Comparison of ENCODE assay signal across 14 cellular contexts in the genomic region with DNA sequence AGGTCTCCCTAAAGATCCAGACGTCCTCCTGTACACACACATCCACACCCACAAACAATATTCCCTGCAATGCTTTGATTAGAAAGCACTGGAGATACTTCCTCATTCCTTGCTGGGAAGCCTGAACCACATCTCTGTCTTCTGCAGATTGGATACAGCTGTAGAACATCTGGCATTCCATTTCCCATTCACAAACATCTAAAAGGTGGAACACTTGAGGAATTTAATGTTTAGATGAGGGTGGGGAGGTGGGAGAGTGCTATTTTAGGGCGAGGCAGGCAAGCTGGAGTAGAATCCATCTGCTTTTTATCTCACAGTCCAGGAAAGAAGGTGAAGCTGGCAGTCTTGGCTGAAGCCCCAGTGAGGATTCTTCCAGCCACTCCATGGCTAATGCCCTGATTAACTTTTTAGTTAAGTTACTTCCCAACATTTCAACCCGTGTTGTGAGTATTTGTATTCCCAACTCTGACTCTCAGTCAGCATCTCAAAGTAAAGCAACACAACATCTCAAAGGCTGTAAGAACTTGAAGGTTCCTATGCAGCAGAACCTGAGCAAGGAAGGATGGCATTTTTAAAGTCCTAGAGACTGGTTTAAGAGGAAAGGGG. TPM values are rescaled to one million over a fixed set of nuclear protein-coding genes. Genes with fewer than 3 reads are reported as not detected.
DNase-seq lines count a peak whose midpoint lies in the region; ATAC-seq and TF ChIP-seq lines count a peak whose summit lies in the region.
"Had no signal": no experiment of that assay in that cellular context is flagged by ENCODE, and none has a peak within 500 bp of the region (broad histone marks: within the 10 kb centered on the region; RNA-seq: fewer than 3 reads in every experiment).

No MANE protein-coding gene starts in this region.

- H3K27ac ChIP-seq in muscle layer of duodenum (ENCODE audit: low read length) = peak overlapping the region; percentile 43
- H3K27ac ChIP-seq: prostate gland had no signal

- no peak overlapping the region for H3K4me3 ChIP-seq in epithelial cell of esophagus (ENCODE audit: low read length)
- no peak overlapping the region for H3K4me3 ChIP-seq in muscle layer of duodenum (ENCODE audit: low read depth in 1 of 2, low read length in 2 of 2)
- H3K4me3 ChIP-seq in HAP-1 = no peak overlapping the region
- H3K4me3 ChIP-seq: prostate gland had no signal

- no peak overlapping the region for H3K4me3 Mint-ChIP-seq in activated naive CD8-positive, alpha-beta T cell treated with anti-CD3 and anti-CD28 coated beads, Interleukin-2, amount 50 U/mL, for 24 hours
- H3K4me3 Mint-ChIP-seq: activated B cell treated with CpG ODN at 0.5 μM for 24 hours; activated T-helper 17 cell treated with anti-CD3 and anti-CD28 coated beads, Interleukin-2, amount 50 U/mL, for 72 hours had no signal

- peaks cover 26% of the 10 kb centered on the region for H3K4me1 Mint-ChIP-seq in activated naive CD8-positive, alpha-beta T cell treated with anti-CD3 and anti-CD28 coated beads, Interleukin-2, amount 50 U/mL, for 24 hours

- no peaks in the 10 kb centered on the region for H3K9me3 Mint-ChIP-seq in activated naive CD8-positive, alpha-beta T cell treated with anti-CD3 and anti-CD28 coated beads, Interleukin-2, amount 50 U/mL, for 24 hours
- H3K9me3 Mint-ChIP-seq: activated B cell treated with CpG ODN at 0.5 μM for 24 hours; activated T-helper 17 cell treated with anti-CD3 and anti-CD28 coated beads, Interleukin-2, amount 50 U/mL, for 72 hours had no signal

- TF ChIP-seq CTCF in epithelial cell of esophagus (IDR thresholded peaks at IDR 0.05; ENCODE audit: insufficient read depth, low read depth, low read length, missing control alignments) = no peak

- H3K27ac Mint-ChIP-seq in activated naive CD8-positive, alpha-beta T cell treated with anti-CD3 and anti-CD28 coated beads, Interleukin-2, amount 50 U/mL, for 24 hours = no peak overlapping the region
- H3K27ac Mint-ChIP-seq: activated B cell treated with CpG ODN at 0.5 μM for 24 hours; activated T-helper 17 cell treated with anti-CD3 and anti-CD28 coated beads, Interleukin-2, amount 50 U/mL, for 72 hours had no signal

- in situ Hi-C loops in ACHN (cut with HindIII; ENCODE audit: low pct_ligation_motif_present, low pct_unique_long_range_greater_than_20kb, low sequenced_read_pairs) (no loop called here), HAP-1 (cut with MboI; ENCODE audit: low sequenced_read_pairs) (no loop called here)

- H3K27me3 Mint-ChIP-seq in activated naive CD8-positive, alpha-beta T cell treated with anti-CD3 and anti-CD28 coated beads, Interleukin-2, amount 50 U/mL, for 24 hours = peaks cover 13% of the 10 kb centered on the region
- H3K27me3 Mint-ChIP-seq: activated T-helper 17 cell treated with anti-CD3 and anti-CD28 coated beads, Interleukin-2, amount 50 U/mL, for 72 hours had no signal

- H3K36me3 Mint-ChIP-seq in activated naive CD8-positive, alpha-beta T cell treated with anti-CD3 and anti-CD28 coated beads, Interleukin-2, amount 50 U/mL, for 24 hours (ENCODE audit: low read depth) = no peaks in the 10 kb centered on the region

- no peaks in the 10 kb centered on the region for H3K9me3 ChIP-seq in muscle layer of duodenum (ENCODE audit: control insufficient read depth in 1 of 2, low read length in 2 of 2)
- no peaks in the 10 kb centered on the region for H3K9me3 ChIP-seq in HAP-1
- H3K9me3 ChIP-seq: prostate gland had no signal

- H3K27me3 ChIP-seq in muscle layer of duodenum (ENCODE audit: low read depth, low read length) = no peaks in the 10 kb centered on the region
- H3K27me3 ChIP-seq in HAP-1 (ENCODE audit: low read depth) = no peaks in the 10 kb centered on the region

- DNase-seq in A172 (ENCODE audit: low spot score) = peak; percentile 37
- DNase-seq in HT-29 (ENCODE audit: low spot score) = peak; percentile 18
- DNase-seq in epithelial cell of esophagus (ENCODE audit: low read depth) = peak; percentile 28
- no peak for DNase-seq in ACHN
- DNase-seq in HAP-1 (ENCODE audit: low spot score in 2 of 2) = no peak
- no peak for DNase-seq in activated naive CD8-positive, alpha-beta T cell treated with anti-CD3 and anti-CD28 coated beads, Interleukin-2, amount 50 U/mL, for 24 hours
- DNase-seq: activated B cell treated with CpG ODN at 0.5 μM for 24 hours; effector memory CD4-positive, alpha-beta T cell; islet precursor cell; NCI-H1436 treated with DMSO at 0.1 percent for 48 hours had no signal

- no peaks in the 10 kb centered on the region for H3K36me3 ChIP-seq in muscle layer of duodenum (ENCODE audit: control insufficient read depth in 1 of 2, insufficient read depth in 2 of 2, low read length in 2 of 2)
- no peaks in the 10 kb centered on the region for H3K36me3 ChIP-seq in HAP-1 (replicated peaks)
- H3K36me3 ChIP-seq: prostate gland had no signal

- H3K4me1 ChIP-seq in muscle layer of duodenum (ENCODE audit: control insufficient read depth in 1 of 2, insufficient read depth in 2 of 2, low read length in 2 of 2) = peaks cover 6 to 32% of the 10 kb centered on the region in 2 donors
- H3K4me1 ChIP-seq in HAP-1 = peaks cover 15% of the 10 kb centered on the region
- H3K4me1 ChIP-seq: prostate gland had no signal

- no peak for ATAC-seq in activated naive CD8-positive, alpha-beta T cell treated with anti-CD3 and anti-CD28 coated beads, Interleukin-2, amount 50 U/mL, for 24 hours
- no peak for ATAC-seq in GM21515 (IDR thresholded peaks at IDR 0.05; ENCODE audit: unreplicated experiment)
- ATAC-seq: activated T-helper 17 cell treated with anti-CD3 and anti-CD28 coated beads, Interleukin-2, amount 50 U/mL, for 72 hours had no signal

RNA-seq across cellular contexts. Expression of a gene that starts 46.1 kb away (rescaled TPM):
- 34.8 and 50.7 TPM in 2 replicates for total RNA-seq in A172 (2014; rRNA removed; shearing (Covaris generic))
- 2.9 and 3.1 TPM in 2 replicates for total RNA-seq in HT-29 (2014; rRNA removed; shearing (Covaris generic))

Comparison
In these comparisons a context has a peak if more than half of its experiments do, and no peak if none do; other contexts are left out.
1. DNase-seq: peak in A172 (single experiment), HT-29 (single experiment) and epithelial cell of esophagus (single experiment); none in ACHN (single experiment), HAP-1 (0 of 2) and activated naive CD8-positive, alpha-beta T cell treated with anti-CD3 and anti-CD28 coated beads, Interleukin-2, amount 50 U/mL, for 24 hours (single experiment).